ENCODE assay signal across 20 cellular contexts in genomic region chr2:121094845-121095244, GRCh38.
"Had no signal": no experiment of that assay in that cellular context is flagged by ENCODE, and none has a peak within 500 bp of the region (broad histone marks: within the 10 kb centered on the region; RNA-seq: fewer than 3 reads in every experiment).

No MANE protein-coding gene starts in this region.

- H3K27me3 ChIP-seq: testis, transverse colon had no signal

- H3K4me1 Mint-ChIP-seq: activated naive CD4-positive, alpha-beta T cell treated with anti-CD3 and anti-CD28 coated beads, Interleukin-2, amount 10 ng/mL, durations not matched to agents 7 days and 5 days; natural killer cell had no signal

- H3K4me3 Mint-ChIP-seq: activated naive CD4-positive, alpha-beta T cell treated with anti-CD3 and anti-CD28 coated beads, Interleukin-2, amount 10 ng/mL, durations not matched to agents 7 days and 5 days; effector memory CD8-positive, alpha-beta T cell; natural killer cell; T-helper 1 cell treated with Interleukin-12 subunit alpha and Interleukin-12 subunit beta and Interleukin-4 antibody, amounts not matched to agents 30 μg/mL and 1 μg/mL, for 36 hours had no signal

- H3K9me3 Mint-ChIP-seq: activated naive CD4-positive, alpha-beta T cell treated with anti-CD3 and anti-CD28 coated beads, Interleukin-2, amount 10 ng/mL, durations not matched to agents 7 days and 5 days; effector memory CD8-positive, alpha-beta T cell; natural killer cell; T-helper 1 cell treated with Interleukin-12 subunit alpha and Interleukin-12 subunit beta and Interleukin-4 antibody, amounts not matched to agents 30 μg/mL and 1 μg/mL, for 36 hours had no signal

- H3K27ac ChIP-seq: brain microvascular endothelial cell, left lung, lower lobe of right lung, skin epidermis, testis, transverse colon, WERI-Rb-1 had no signal

- H3K4me3 ChIP-seq: left lung, lower lobe of right lung, skin epidermis, testis, transverse colon had no signal

- DNase-seq: activated CD8-positive, alpha-beta memory T cell treated with anti-CD3 and anti-CD28 coated beads, Interleukin-2, amount 50 U/mL, for 4 hours; activated gamma-delta T cell; activated T-cell treated with anti-CD3 and anti-CD28 coated beads, Interleukin-2, amount 50 U/mL, for 1 hour; cortex of kidney; effector memory CD8-positive, alpha-beta T cell; natural killer cell; stimulated activated CD4-positive, alpha-beta T cell treated with anti-CD3 and anti-CD28 coated beads, Interleukin-12 subunit alpha, Interleukin-12 subunit beta, amount 100 ng/mL, for 4 hours; stimulated activated CD4-positive, alpha-beta T cell treated with anti-CD3 and anti-CD28 coated beads, Interleukin-4, amount 100 ng/mL, for 1 hour; T-helper 9 cell had no signal

- H3K36me3 Mint-ChIP-seq: activated naive CD4-positive, alpha-beta T cell treated with anti-CD3 and anti-CD28 coated beads, Interleukin-2, amount 10 ng/mL, durations not matched to agents 7 days and 5 days; natural killer cell had no signal

- H3K4me1 ChIP-seq: left lung, testis, transverse colon had no signal

- H3K27ac Mint-ChIP-seq: activated naive CD4-positive, alpha-beta T cell treated with anti-CD3 and anti-CD28 coated beads, Interleukin-2, amount 10 ng/mL, durations not matched to agents 7 days and 5 days; effector memory CD8-positive, alpha-beta T cell; natural killer cell; T-helper 1 cell treated with Interleukin-12 subunit alpha and Interleukin-12 subunit beta and Interleukin-4 antibody, amounts not matched to agents 30 μg/mL and 1 μg/mL, for 36 hours had no signal

- ATAC-seq: activated CD4-positive, CD25-positive, alpha-beta regulatory T cell treated with anti-CD3 and anti-CD28 coated beads, Interleukin-2, amount 50 U/mL, for 24 hours; effector memory CD8-positive, alpha-beta T cell; stimulated activated naive CD8-positive, alpha-beta T cell treated with anti-CD3 and anti-CD28 coated beads, Interleukin-15, Interleukin-2, amounts not matched to agents 100 U/mL and 50 U/mL, for 24 hours had no signal

- H3K36me3 ChIP-seq: brain microvascular endothelial cell, left lung, lower lobe of right lung, transverse colon, WERI-Rb-1 had no signal

- H3K9me3 ChIP-seq: lower lobe of right lung, testis, transverse colon had no signal
